Comparison of ENCODE assay signal across 15 cellular contexts in genomic region chr3:52031896-52032295, GRCh38. TPM values are rescaled to one million over a fixed set of nuclear protein-coding genes. Genes with fewer than 3 reads are reported as not detected.
DNase-seq lines count a peak whose midpoint lies in the region; ATAC-seq and TF ChIP-seq lines count a peak whose summit lies in the region.
"Had no signal": no experiment of that assay in that cellular context is flagged by ENCODE, and none has a peak within 500 bp of the region (broad histone marks: within the 10 kb centered on the region; RNA-seq: fewer than 3 reads in every experiment).

No MANE protein-coding gene starts in this region.

- no peaks in the 10 kb centered on the region for H4K20me1 ChIP-seq in GM23338 (replicated peaks; ENCODE audit: insufficient read depth)

- peaks cover 4% of the 10 kb centered on the region for H3K4me1 Mint-ChIP-seq in GM23338
- H3K4me1 Mint-ChIP-seq: CD8-positive, alpha-beta memory T cell had no signal

- no peak for DNase-seq in GM23338 (ENCODE audit: low spot score)
- DNase-seq in H7 = peak; percentile 84
- no peak for DNase-seq in caudate nucleus (lab: John Stamatoyannopoulos, UW)
- DNase-seq in activated effector memory CD4-positive, alpha-beta T cell treated with Interleukin-2 at 50 U/mL for 16 hours = no peak
- no peak for DNase-seq in NOMO-1 (lab: John Stamatoyannopoulos, UW; ENCODE audit: unreplicated experiment in 2 of 2)
- DNase-seq: BE2C; Caco-2; CD8-positive, alpha-beta memory T cell; DND-41; GDM1 had no signal

- H3K9me3 Mint-ChIP-seq in GM23338 = no peaks in the 10 kb centered on the region
- H3K9me3 Mint-ChIP-seq: CD8-positive, alpha-beta memory T cell had no signal

- no peaks in the 10 kb centered on the region for H3K79me2 ChIP-seq in GM23338 (replicated peaks; ENCODE audit: insufficient read depth)

- TF ChIP-seq CTCF in GM23338 (conservative IDR thresholded peaks at IDR 0.05; ENCODE audit: low read depth in 2 of 2) = no peak

- no peak overlapping the region for H3K27ac Mint-ChIP-seq in GM23338
- H3K27ac Mint-ChIP-seq: CD8-positive, alpha-beta memory T cell had no signal

- no peaks in the 10 kb centered on the region for H3K36me3 Mint-ChIP-seq in GM23338 (ENCODE audit: low read depth)
- H3K36me3 Mint-ChIP-seq: CD8-positive, alpha-beta memory T cell had no signal

- peaks cover 11% of the 10 kb centered on the region for H3K27me3 Mint-ChIP-seq in GM23338 (ENCODE audit: insufficient read depth, low read depth, poor library complexity)
- H3K27me3 Mint-ChIP-seq: CD8-positive, alpha-beta memory T cell had no signal

- H3K4me3 Mint-ChIP-seq in GM23338 = no peak overlapping the region
- H3K4me3 Mint-ChIP-seq: CD8-positive, alpha-beta memory T cell had no signal

- H3K9me2 ChIP-seq in GM23338 (ENCODE audit: insufficient read depth) = no peaks in the 10 kb centered on the region

- no peak overlapping the region for H3K27ac ChIP-seq in GM23338 (ENCODE audit: low read depth)
- H3K27ac ChIP-seq in caudate nucleus (ENCODE audit: low read depth, low read length) = peak overlapping the region; percentile 93
- H3K27ac ChIP-seq in layer of hippocampus (ENCODE audit: low read depth, low read length) = peak overlapping the region; percentile 86
- H3K27ac ChIP-seq: A549, C4-2B had no signal

- ATAC-seq in GM23338 (peak; percentile 28), GM19397 (IDR thresholded peaks at IDR 0.05; ENCODE audit: unreplicated experiment) (no peak)
- ATAC-seq: A549, HCT116 had no signal

- no peaks in the 10 kb centered on the region for H3K4me1 ChIP-seq in GM23338 (ENCODE audit: insufficient read depth)
- H3K4me1 ChIP-seq: A549 had no signal

- no peak overlapping the region for H3K4me2 ChIP-seq in GM23338
- H3K4me2 ChIP-seq: A549 had no signal

- no peak overlapping the region for H3K4me3 ChIP-seq in GM23338
- no peak overlapping the region for H3K4me3 ChIP-seq in H7 (ENCODE audit: insufficient read depth, low read depth, low read length)
- H3K4me3 ChIP-seq: A549 had no signal

- no peak overlapping the region for H2AFZ ChIP-seq in GM23338

- H3K27me3 ChIP-seq in GM23338 (ENCODE audit: insufficient read depth) (no peaks in the 10 kb centered on the region), H7 (ENCODE audit: control insufficient read depth, insufficient read depth, low read length) (no peaks in the 10 kb centered on the region), layer of hippocampus (ENCODE audit: control insufficient read depth, insufficient read depth, low read length) (no peaks in the 10 kb centered on the region)
- H3K27me3 ChIP-seq: BE2C had no signal

- H3F3A ChIP-seq in GM23338 (replicated peaks; ENCODE audit: low read depth) = no peaks in the 10 kb centered on the region

- no peaks in the 10 kb centered on the region for H3K36me3 ChIP-seq in GM23338 (ENCODE audit: insufficient read depth)
- no peaks in the 10 kb centered on the region for H3K36me3 ChIP-seq in H7 (replicated peaks; ENCODE audit: control insufficient read depth, insufficient read depth, low read length)
- H3K36me3 ChIP-seq: BE2C had no signal

TF ChIP-seq in GM23338, 12 proteins besides CTCF, POLR2A, EP300 and RAD21:
- TF ChIP-seq POLR2AphosphoS5 (IDR thresholded peaks at IDR 0.05; ENCODE audit: low read depth) (no peak), EZH2 (IDR thresholded peaks at IDR 0.05; ENCODE audit: low read depth, unreplicated experiment) (no peak), ZNF462 (CRISPR knock-in tag; IDR thresholded peaks at IDR 0.05) (no peak), EZH2phosphoT487 (IDR thresholded peaks at IDR 0.05; ENCODE audit: unreplicated experiment) (no peak), CREB1 (CRISPR knock-in tag; IDR thresholded peaks at IDR 0.05; ENCODE audit: low read depth) (no peak), ZNF331 (CRISPR knock-in tag; IDR thresholded peaks at IDR 0.05; ENCODE audit: low read depth) (no peak)

RNA-seq across cellular contexts. Expression of gene DUSP7, which starts 24.5 kb away (rescaled TPM):
- 14.7 and 15.8 TPM in 2 replicates for total RNA-seq in GM23338 (2014; rRNA removed; shearing (Covaris generic))
- polyA plus RNA-seq in GM23338 (2016; fragmentation: Nextera tagmentation; extraction: Ambion mirVana) = 5.6 and 5.9 TPM in 2 replicates
- 19.5 and 21.7 TPM in 2 replicates for total RNA-seq in H7 (2014; rRNA removed; shearing (Covaris generic))

RNA-seq across cellular contexts. Expression of gene RPL29, which starts 36.2 kb away (rescaled TPM):
- total RNA-seq in GM23338 (2014; rRNA removed; shearing (Covaris generic)) = 1,341 and 1,471 TPM in 2 replicates
- polyA plus RNA-seq in GM23338 (2016; fragmentation: Nextera tagmentation; extraction: Ambion mirVana) = 1,864 and 1,983 TPM in 2 replicates
- 1,001 and 1,107 TPM in 2 replicates for total RNA-seq in H7 (2014; rRNA removed; shearing (Covaris generic))

RNA-seq across cellular contexts. Expression of gene ACY1, which starts 48.6 kb away (rescaled TPM):
- 62.8 and 91.3 TPM in 2 replicates for total RNA-seq in GM23338 (2014; rRNA removed; shearing (Covaris generic))
- polyA plus RNA-seq in GM23338 (2016; fragmentation: Nextera tagmentation; extraction: Ambion mirVana) = 35.8 and 38.4 TPM in 2 replicates
- total RNA-seq in H7 (2014; rRNA removed; shearing (Covaris generic)) = 97.7 and 101 TPM in 2 replicates

RNA-seq across cellular contexts. Expression of gene ABHD14A, which starts 57.0 kb away (rescaled TPM):
- 4.3 and 7.8 TPM in 2 replicates for total RNA-seq in GM23338 (2014; rRNA removed; shearing (Covaris generic))
- 12.7 TPM in 2 replicates for polyA plus RNA-seq in GM23338 (2016; fragmentation: Nextera tagmentation; extraction: Ambion mirVana)
- 7.5 and 7.7 TPM in 2 replicates for total RNA-seq in H7 (2014; rRNA removed; shearing (Covaris generic))

RNA-seq across cellular contexts. Expression of gene ABHD14B, which starts 58.0 kb away (rescaled TPM):
- 8.0 and 11.1 TPM in 2 replicates for total RNA-seq in GM23338 (2014; rRNA removed; shearing (Covaris generic))
- 5.8 and 8.9 TPM in 2 replicates for polyA plus RNA-seq in GM23338 (2016; fragmentation: Nextera tagmentation; extraction: Ambion mirVana)
- total RNA-seq in H7 (2014; rRNA removed; shearing (Covaris generic)) = 20.8 and 24.3 TPM in 2 replicates
